Comparison of ENCODE assay signal across 11 cellular contexts in the genomic region with DNA sequence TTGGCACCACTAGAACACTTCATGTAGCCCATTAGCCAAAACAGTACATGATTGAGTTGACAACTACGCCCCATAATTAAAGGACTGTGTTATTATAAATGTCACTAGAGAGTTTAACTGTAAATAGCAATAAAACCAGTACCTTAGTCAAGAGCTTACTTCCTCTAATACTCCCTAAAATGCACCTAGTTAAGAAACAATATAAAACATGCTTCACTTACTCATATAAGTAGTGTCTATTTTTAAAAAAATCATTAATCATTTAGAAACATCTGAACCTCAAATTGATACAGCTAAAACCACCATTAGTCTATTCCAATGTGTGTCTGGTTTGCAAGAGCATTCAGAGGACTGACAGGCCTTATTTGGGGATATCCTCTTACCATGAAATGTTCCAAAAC. TPM values are rescaled to one million over a fixed set of nuclear protein-coding genes. Genes with fewer than 3 reads are reported as not detected.
A peak's percentile ranks its signal among the peaks of the same experiment; 100 is the strongest.
DNase-seq lines count a peak whose midpoint lies in the region; ATAC-seq and TF ChIP-seq lines count a peak whose summit lies in the region.
"Had no signal": no experiment of that assay in that cellular context is flagged by ENCODE, and none has a peak within 500 bp of the region (broad histone marks: within the 10 kb centered on the region; RNA-seq: fewer than 3 reads in every experiment).

No MANE protein-coding gene starts in this region.

- POLR2A ChIA-PET in activated CD4-positive, alpha-beta T cell treated with anti-CD3 and anti-CD28 coated beads, Interleukin-2, amount 10 ng/mL, durations not matched to agents 7 days and 5 days (lab: Charles Lee), result interaction anchor here (0.6 to 1.0 kb wide), 3 partner anchors 8 to 42 kb away, joined by 3 read pairs; no protein-coding TSS in a partner anchor
- POLR2A ChIA-PET in activated CD4-positive, alpha-beta memory T cell treated with anti-CD3 and anti-CD28 coated beads, Interleukin-2, amount 10 ng/mL, durations not matched to agents 7 days and 5 days (lab: Charles Lee), result interaction anchor here (0.9 to 6.0 kb wide), 14 partner anchors 9 to 101 kb away, joined by 3 to 55 read pairs (median 6); a partner anchor contains a TSS

- peak; percentile 67 for ATAC-seq in HG03439 (IDR thresholded peaks at IDR 0.05; ENCODE audit: unreplicated experiment)
- peak; percentile 81 to 85 for ATAC-seq in stimulated activated naive B cell treated with anti-CD40 and anti-IgM and Interleukin-4, amounts not matched to agents 10 μg/mL and 1 μg/mL and 100 μg/mL, for 72 hours (replicated peaks)
- ATAC-seq: Panc1 had no signal

- no peak for TF ChIP-seq CTCF in ascending aorta (IDR thresholded peaks at IDR 0.05)

- intact Hi-C loops in ascending aorta (cut with DNase I), result no loop called here

- no peaks in the 10 kb centered on the region for H3K27me3 Mint-ChIP-seq in activated CD4-positive, alpha-beta T cell treated with anti-CD3 and anti-CD28 coated beads, Interleukin-2, amount 10 ng/mL, durations not matched to agents 7 days and 5 days
- no peaks in the 10 kb centered on the region for H3K27me3 Mint-ChIP-seq in activated CD4-positive, alpha-beta memory T cell treated with anti-CD3 and anti-CD28 coated beads, Interleukin-2, amount 10 ng/mL, durations not matched to agents 7 days and 5 days
- no peaks in the 10 kb centered on the region for H3K27me3 Mint-ChIP-seq in stimulated activated naive B cell treated with anti-CD40 and anti-IgM and Interleukin-4, amounts not matched to agents 10 μg/mL and 1 μg/mL and 100 μg/mL, for 72 hours
- H3K27me3 Mint-ChIP-seq: activated naive CD8-positive, alpha-beta T cell treated with anti-CD3 and anti-CD28 coated beads, Interleukin-2, amount 10 ng/mL, durations not matched to agents 7 days and 5 days had no signal

- no peak overlapping the region for H3K4me3 Mint-ChIP-seq in activated CD4-positive, alpha-beta T cell treated with anti-CD3 and anti-CD28 coated beads, Interleukin-2, amount 10 ng/mL, durations not matched to agents 7 days and 5 days
- H3K4me3 Mint-ChIP-seq in activated CD4-positive, alpha-beta memory T cell treated with anti-CD3 and anti-CD28 coated beads, Interleukin-2, amount 10 ng/mL, durations not matched to agents 7 days and 5 days, result no peak overlapping the region
- peak overlapping the region in 1 of 2 donors; percentile 32 for H3K4me3 Mint-ChIP-seq in stimulated activated naive B cell treated with anti-CD40 and anti-IgM and Interleukin-4, amounts not matched to agents 10 μg/mL and 1 μg/mL and 100 μg/mL, for 72 hours
- H3K4me3 Mint-ChIP-seq: activated naive CD8-positive, alpha-beta T cell treated with anti-CD3 and anti-CD28 coated beads, Interleukin-2, amount 10 ng/mL, durations not matched to agents 7 days and 5 days had no signal

- H3K9me3 ChIP-seq in ascending aorta, result no peaks in the 10 kb centered on the region

- peak overlapping the region; percentile 41 for H3K27ac Mint-ChIP-seq in activated CD4-positive, alpha-beta T cell treated with anti-CD3 and anti-CD28 coated beads, Interleukin-2, amount 10 ng/mL, durations not matched to agents 7 days and 5 days
- peak overlapping the region; percentile 42 for H3K27ac Mint-ChIP-seq in activated CD4-positive, alpha-beta memory T cell treated with anti-CD3 and anti-CD28 coated beads, Interleukin-2, amount 10 ng/mL, durations not matched to agents 7 days and 5 days
- peak overlapping the region; percentile 56 for H3K27ac Mint-ChIP-seq in stimulated activated naive B cell treated with anti-CD40 and anti-IgM and Interleukin-4, amounts not matched to agents 10 μg/mL and 1 μg/mL and 100 μg/mL, for 72 hours
- H3K27ac Mint-ChIP-seq: activated naive CD8-positive, alpha-beta T cell treated with anti-CD3 and anti-CD28 coated beads, Interleukin-2, amount 10 ng/mL, durations not matched to agents 7 days and 5 days had no signal

- peaks cover 71% of the 10 kb centered on the region for H3K4me1 Mint-ChIP-seq in activated CD4-positive, alpha-beta T cell treated with anti-CD3 and anti-CD28 coated beads, Interleukin-2, amount 10 ng/mL, durations not matched to agents 7 days and 5 days
- H3K4me1 Mint-ChIP-seq in activated CD4-positive, alpha-beta memory T cell treated with anti-CD3 and anti-CD28 coated beads, Interleukin-2, amount 10 ng/mL, durations not matched to agents 7 days and 5 days, result peaks cover 59% of the 10 kb centered on the region
- peaks cover 19 to 45% of the 10 kb centered on the region in 2 donors for H3K4me1 Mint-ChIP-seq in stimulated activated naive B cell treated with anti-CD40 and anti-IgM and Interleukin-4, amounts not matched to agents 10 μg/mL and 1 μg/mL and 100 μg/mL, for 72 hours

- peaks cover 0 to 9% of the 10 kb centered on the region in 2 donors for H3K4me1 ChIP-seq in ascending aorta

- no peak overlapping the region for H3K4me3 ChIP-seq in ascending aorta

- H3K36me3 ChIP-seq in ascending aorta, result peaks cover 27 to 71% of the 10 kb centered on the region in 2 donors

- DNase-seq in activated CD4-positive, alpha-beta T cell treated with anti-CD3 and anti-CD28 coated beads, Interleukin-2, amount 10 ng/mL, durations not matched to agents 7 days and 5 days, result no peak
- DNase-seq in activated CD4-positive, alpha-beta T cell treated with anti-CD3 and anti-CD28 coated beads for 4 hours, result no peak
- DNase-seq in activated CD4-positive, alpha-beta memory T cell treated with anti-CD3 and anti-CD28 coated beads, Interleukin-2, amount 10 ng/mL, durations not matched to agents 7 days and 5 days, result no peak
- no peak for DNase-seq in stimulated activated naive B cell treated with anti-CD40 and anti-IgM and Interleukin-4, amounts not matched to agents 10 μg/mL and 1 μg/mL and 100 μg/mL, for 72 hours
- DNase-seq in ascending aorta (ENCODE audit: low spot score in 2 of 2) (no peak), COLO668 (lab: John Stamatoyannopoulos, UW; ENCODE audit: unreplicated experiment) (no peak), NCI-H1048 (lab: John Stamatoyannopoulos, UW) (no peak)
- DNase-seq: activated naive CD8-positive, alpha-beta T cell treated with anti-CD3 and anti-CD28 coated beads, Interleukin-2, amount 10 ng/mL, durations not matched to agents 7 days and 5 days; effector CD4-positive, alpha-beta T cell had no signal

- no peaks in the 10 kb centered on the region for H3K27me3 ChIP-seq in ascending aorta

- H3K36me3 Mint-ChIP-seq in activated CD4-positive, alpha-beta T cell treated with anti-CD3 and anti-CD28 coated beads, Interleukin-2, amount 10 ng/mL, durations not matched to agents 7 days and 5 days (ENCODE audit: low read depth), result peaks cover 81% of the 10 kb centered on the region
- H3K36me3 Mint-ChIP-seq in activated CD4-positive, alpha-beta memory T cell treated with anti-CD3 and anti-CD28 coated beads, Interleukin-2, amount 10 ng/mL, durations not matched to agents 7 days and 5 days (ENCODE audit: low read depth), result peaks cover 89% of the 10 kb centered on the region
- peaks cover 35 to 53% of the 10 kb centered on the region in 2 donors for H3K36me3 Mint-ChIP-seq in stimulated activated naive B cell treated with anti-CD40 and anti-IgM and Interleukin-4, amounts not matched to agents 10 μg/mL and 1 μg/mL and 100 μg/mL, for 72 hours

- no peak overlapping the region for H3K27ac ChIP-seq in ascending aorta

- CTCF ChIA-PET in activated CD4-positive, alpha-beta T cell treated with anti-CD3 and anti-CD28 coated beads, Interleukin-2, amount 10 ng/mL, durations not matched to agents 7 days and 5 days (lab: Charles Lee), result interaction anchor here (0.5 to 2.1 kb wide), 5 partner anchors 9 to 51 kb away, joined by 3 to 10 read pairs (median 4); no protein-coding TSS in a partner anchor
- CTCF ChIA-PET in activated CD4-positive, alpha-beta memory T cell treated with anti-CD3 and anti-CD28 coated beads, Interleukin-2, amount 10 ng/mL, durations not matched to agents 7 days and 5 days (lab: Charles Lee), result interaction anchor here (0.8 to 4.5 kb wide), 6 partner anchors 9 to 97 kb away, joined by 3 to 24 read pairs (median 3); a partner anchor contains a TSS

- H3K9me3 Mint-ChIP-seq in activated CD4-positive, alpha-beta T cell treated with anti-CD3 and anti-CD28 coated beads, Interleukin-2, amount 10 ng/mL, durations not matched to agents 7 days and 5 days, result no peaks in the 10 kb centered on the region
- H3K9me3 Mint-ChIP-seq in activated CD4-positive, alpha-beta memory T cell treated with anti-CD3 and anti-CD28 coated beads, Interleukin-2, amount 10 ng/mL, durations not matched to agents 7 days and 5 days, result no peaks in the 10 kb centered on the region
- peaks cover 0 to 1% of the 10 kb centered on the region in 2 donors for H3K9me3 Mint-ChIP-seq in stimulated activated naive B cell treated with anti-CD40 and anti-IgM and Interleukin-4, amounts not matched to agents 10 μg/mL and 1 μg/mL and 100 μg/mL, for 72 hours
- H3K9me3 Mint-ChIP-seq: activated naive CD8-positive, alpha-beta T cell treated with anti-CD3 and anti-CD28 coated beads, Interleukin-2, amount 10 ng/mL, durations not matched to agents 7 days and 5 days had no signal

RNA-seq across cellular contexts. Expression of a gene that starts 25.3 kb away (rescaled TPM):
- total RNA-seq in activated CD4-positive, alpha-beta T cell treated with anti-CD3 and anti-CD28 coated beads, Interleukin-2, amount 10 ng/mL, durations not matched to agents 7 days and 5 days, result 100 to 1,000 TPM; 334 to 347 TPM
- total RNA-seq in activated CD4-positive, alpha-beta memory T cell treated with anti-CD3 and anti-CD28 coated beads, Interleukin-2, amount 10 ng/mL, durations not matched to agents 7 days and 5 days, result 100 to 1,000 TPM; 337 to 349 TPM
- total RNA-seq in ascending aorta, result 174 TPM
